2 cellular contexts compared by ENCODE assay signal in genomic region chr12:52797529-52797894, GRCh38.
TF ChIP-seq lines count a peak whose summit lies in the region.

No MANE protein-coding gene starts in this region.

TF ChIP-seq in A549, 52 proteins besides CTCF, POLR2A, EP300 and RAD21:
- no peak for TF ChIP-seq ZNF302 (CRISPR knock-in tag; IDR thresholded peaks at IDR 0.05)
- no peak for TF ChIP-seq MAZ (IDR thresholded peaks at IDR 0.05; ENCODE audit: borderline replicate concordance, low read depth, low read length)
- TF ChIP-seq MYC (IDR thresholded peaks at IDR 0.05; ENCODE audit: borderline replicate concordance, low read length), result no peak
- TF ChIP-seq HOXA7 (CRISPR knock-in tag; IDR thresholded peaks at IDR 0.05), result no peak
- TF ChIP-seq ATOH8 (CRISPR knock-in tag; IDR thresholded peaks at IDR 0.05; ENCODE audit: low read depth), result no peak
- TF ChIP-seq RCOR1 (IDR thresholded peaks at IDR 0.05; ENCODE audit: low read depth, low read length), result no peak
- TF ChIP-seq POLR2AphosphoS2 (conservative IDR thresholded peaks at IDR 0.05; ENCODE audit: low read length), result no peak
- TF ChIP-seq USF2 (IDR thresholded peaks at IDR 0.05), result no peak
- TF ChIP-seq REST (IDR thresholded peaks at IDR 0.05), result no peak
- TF ChIP-seq HDAC2 (IDR thresholded peaks at IDR 0.05), result no peak
- TF ChIP-seq HOXB13 (CRISPR knock-in tag; IDR thresholded peaks at IDR 0.05; ENCODE audit: low read depth), result no peak
- no peak for TF ChIP-seq NFE2L2 (conservative IDR thresholded peaks at IDR 0.05; ENCODE audit: low read length)
- TF ChIP-seq KDM1A (IDR thresholded peaks at IDR 0.05; ENCODE audit: low read depth), result no peak
- no peak for TF ChIP-seq ZFP36 (IDR thresholded peaks at IDR 0.05; ENCODE audit: borderline replicate concordance, partially characterized antibody)
- no peak for TF ChIP-seq CHD4 (IDR thresholded peaks at IDR 0.05; ENCODE audit: borderline replicate concordance)
- no peak for TF ChIP-seq HOXB5 (CRISPR knock-in tag; IDR thresholded peaks at IDR 0.05)
- no peak for TF ChIP-seq HMGXB4 (CRISPR knock-in tag; IDR thresholded peaks at IDR 0.05; ENCODE audit: borderline replicate concordance)
- TF ChIP-seq HES2 (IDR thresholded peaks at IDR 0.05), result no peak

TF ChIP-seq in K562, 482 proteins besides CTCF, POLR2A, EP300 and RAD21:
- TF ChIP-seq ZNF639 (CRISPR knock-in tag; conservative IDR thresholded peaks at IDR 0.05 in 1 of 2, IDR thresholded peaks at IDR 0.05 in 1 of 2) (no peak), MAFK (IDR thresholded peaks at IDR 0.05; ENCODE audit: low read length) (no peak), BRD9 (IDR thresholded peaks at IDR 0.05; ENCODE audit: low read depth, partially characterized antibody) (no peak), TEAD2 (tag; IDR thresholded peaks at IDR 0.05) (no peak), ATF7 (IDR thresholded peaks at IDR 0.05) (0 out of 2 replicates have a peak, but pooled peaks have one; percentile 3), DPF2 (IDR thresholded peaks at IDR 0.05) (no peak), FOSL1 (tag; conservative IDR thresholded peaks at IDR 0.05) (no peak), POLR3A (IDR thresholded peaks at IDR 0.05; ENCODE audit: borderline replicate concordance, extremely low read depth, insufficient read depth, insufficient read length) (no peak), ZBTB40 (IDR thresholded peaks at IDR 0.05) (peak; percentile 43; the same call in 1 of the 2 replicates), ZBTB40 (CRISPR knock-in tag; IDR thresholded peaks at IDR 0.05) (no peak), ZBTB11 (CRISPR knock-in tag; IDR thresholded peaks at IDR 0.05) (0 out of 6 replicates have a peak, but pooled peaks of 1 of the 3 experiments have one; percentile 35), CXXC5 (CRISPR knock-in tag; IDR thresholded peaks at IDR 0.05) (0 out of 2 replicates have a peak, but pooled peaks have one; percentile 3), TBP (optimal IDR thresholded peaks at IDR 0.05; ENCODE audit: low read depth, low read length) (peak; percentile 0), U2AF1 (optimal IDR thresholded peaks at IDR 0.05; ENCODE audit: low read depth, low read length) (no peak), KHSRP (IDR thresholded peaks at IDR 0.05) (no peak), DACH1 (IDR thresholded peaks at IDR 0.05; ENCODE audit: partially characterized antibody) (peak; percentile 93)
